ENCODE assay signal across 8 cellular contexts in the genomic region with DNA sequence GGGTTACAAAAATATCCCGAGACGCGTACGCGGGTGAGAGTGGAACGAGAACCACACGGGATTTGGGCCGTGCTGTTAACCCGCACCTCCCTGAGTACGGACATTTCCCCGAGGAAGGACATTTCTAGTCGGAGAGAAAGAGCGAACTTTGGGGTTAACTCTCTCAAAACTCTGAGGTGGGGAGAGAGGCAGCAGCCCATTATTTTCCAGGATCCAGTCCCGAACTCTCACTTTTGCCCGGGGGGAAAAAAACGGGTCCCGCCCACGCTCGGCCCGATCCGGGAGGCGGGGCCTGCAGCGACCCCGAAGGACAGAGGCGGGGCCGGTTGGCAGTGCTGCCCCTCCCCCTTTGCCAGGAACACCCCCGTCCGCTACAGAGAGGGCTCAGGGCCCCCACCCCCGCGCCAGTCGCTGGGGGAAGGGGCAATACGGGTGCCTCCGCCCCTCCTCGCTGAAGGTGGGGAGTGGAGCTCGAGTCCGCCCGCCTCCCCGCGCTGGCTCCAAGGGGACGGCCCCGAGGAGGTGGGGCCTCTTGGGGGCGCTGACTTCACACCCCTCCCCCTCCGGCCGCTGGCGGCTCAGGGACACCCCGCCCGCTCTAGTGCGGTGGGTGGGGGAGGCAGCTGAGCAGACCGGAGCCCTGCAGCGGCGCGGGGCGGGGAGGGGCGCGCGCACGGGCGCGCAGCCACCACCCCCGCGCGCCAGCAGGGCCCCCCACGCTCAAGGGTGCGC. TPM values are rescaled to one million over a fixed set of nuclear protein-coding genes. Genes with fewer than 3 reads are reported as not detected.
DNase-seq lines count a peak whose midpoint lies in the region; ATAC-seq and TF ChIP-seq lines count a peak whose summit lies in the region.

No MANE protein-coding gene starts in this region.

- DNase-seq in AG10803 (ENCODE audit: low read depth) (peak; percentile 95), NCI-H345 treated with DMSO at 0.1 percent for 48 hours (lab: John Stamatoyannopoulos, UW; ENCODE audit: unreplicated experiment) (peak; percentile 87), caudate nucleus (lab: John Stamatoyannopoulos, UW) (peak; percentile 34 to 97 (median 87)), iris pigment epithelial cell (ENCODE audit: low read depth) (peak; percentile 97), spleen (peak; percentile 99)
- DNase-seq in activated CD4-positive, CD25-positive, alpha-beta regulatory T cell (lab: John Stamatoyannopoulos, UW), result peak; percentile 86 to 95 (median 92)

- TF ChIP-seq CTCF in AG10803 (conservative IDR thresholded peaks at IDR 0.05; ENCODE audit: low read length) (no peak), spleen (IDR thresholded peaks at IDR 0.05 in 8 of 11, conservative IDR thresholded peaks at IDR 0.05 in 3 of 11) (peak in 5 of 11 experiments; percentile 7 to 46 (median 35))

- peak in 2 of 3 donors; percentile 62 to 86 for TF ChIP-seq POLR2A in spleen (IDR thresholded peaks at IDR 0.05)

- intact Hi-C loops in spleen (cut with DNase I; ENCODE audit: low total_unique reads), result no loop called here

- H3K4me1 ChIP-seq in spleen, result peaks cover 25 to 53% (median 39%) of the 10 kb centered on the region in 6 donors

- no peaks in the 10 kb centered on the region for H3K36me3 ChIP-seq in spleen

- H3K9me3 ChIP-seq in spleen, result no peaks in the 10 kb centered on the region

- H3K27me3 ChIP-seq in spleen (replicated peaks in 1 of 7), result no peaks in the 10 kb centered on the region

- peak overlapping the region; percentile 95 for H3K27ac ChIP-seq in caudate nucleus (ENCODE audit: low read depth, low read length)
- peak overlapping the region; percentile 85 to 100 (median 98) for H3K27ac ChIP-seq in spleen

- ATAC-seq in GM19043 (IDR thresholded peaks at IDR 0.05; ENCODE audit: low read depth, unreplicated experiment) (peak; percentile 67), HG03342 (IDR thresholded peaks at IDR 0.05; ENCODE audit: unreplicated experiment) (peak; percentile 75)

- H3K4me3 ChIP-seq in AG10803 (ENCODE audit: low read length) (peak overlapping the region; percentile 65), spleen (peak overlapping the region; percentile 58 to 91 (median 78))

- WGBS in spleen, 5 donors, result 0 to 1% (median 0%) methylated on average over 13 to 64 of the region's 64 CpGs

RNA-seq across cellular contexts. Expression of a gene that starts 0.7 kb away (rescaled TPM):
- total RNA-seq in spleen, result 100 to 1,000 TPM in 5 of 7 donors, 10 to 100 TPM in 2; 85.4 to 142 (median 114) TPM
- polyA plus RNA-seq in spleen, result 10 to 100 TPM; 26.9 to 36.5 (median 32.8) TPM

RNA-seq across cellular contexts. Expression of a gene that starts 26.0 kb away (rescaled TPM):
- 10 to 100 TPM; 31.7 to 49.7 (median 43.8) TPM for total RNA-seq in spleen
- 10 to 100 TPM; 16.6 to 28.1 (median 21.2) TPM for polyA plus RNA-seq in spleen

Comparison
In these comparisons a context has a peak if more than half of its experiments do, and no peak if none do; other contexts are left out.
1. Peak in every context shown above with its lines: DNase-seq, ATAC-seq, H3K4me3 ChIP-seq and H3K27ac ChIP-seq.